ENCODE assay signal across 19 cellular contexts in the genomic region with DNA sequence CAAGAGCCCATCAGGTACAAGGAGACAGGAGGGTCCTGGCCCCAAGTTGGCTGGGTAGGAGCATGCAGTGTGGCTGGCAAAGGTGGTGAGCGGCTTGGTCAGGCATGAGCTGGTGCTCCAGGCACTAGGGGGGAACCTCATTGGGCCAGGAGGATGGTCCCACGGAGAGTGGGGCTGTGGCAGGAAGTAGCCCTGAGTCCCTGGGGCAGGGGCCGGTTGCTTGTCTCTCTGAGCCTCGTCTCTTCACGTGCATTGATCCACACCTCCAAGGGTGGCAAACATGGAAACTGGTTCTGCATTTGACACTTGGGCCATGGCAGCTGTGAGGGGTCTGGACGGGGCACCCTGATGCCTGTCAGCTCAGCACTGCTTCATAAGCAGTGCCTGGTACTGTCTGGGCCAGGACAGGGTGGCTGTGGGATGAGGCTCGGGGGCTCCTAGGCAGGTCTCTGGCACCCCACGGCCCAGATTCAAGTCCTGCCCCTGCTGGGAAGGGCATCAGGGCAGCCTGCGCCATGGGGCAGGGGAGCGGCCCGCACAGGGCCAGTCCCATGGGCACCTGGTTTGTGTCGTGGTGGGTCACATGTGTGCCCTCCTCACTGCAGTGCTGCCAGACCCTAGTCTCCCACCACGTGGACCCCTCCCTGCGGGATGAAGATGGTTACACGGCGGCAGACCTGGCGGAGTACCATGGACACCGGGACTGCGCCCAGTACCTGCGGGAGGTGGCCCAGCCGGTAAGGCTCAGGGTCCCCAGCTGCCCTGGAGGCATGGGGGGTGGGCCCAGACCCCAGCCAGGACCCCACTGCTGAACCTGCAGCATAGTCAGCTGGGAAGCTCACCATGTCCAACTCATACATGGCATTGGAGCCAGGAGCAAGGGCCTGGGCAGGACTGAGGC. TPM values are rescaled to one million over a fixed set of nuclear protein-coding genes. Genes with fewer than 3 reads are reported as not detected.
DNase-seq lines count a peak whose midpoint lies in the region; ATAC-seq, FAIRE-seq and TF ChIP-seq lines count a peak whose summit lies in the region.
"Had no signal": no experiment of that assay in that cellular context is flagged by ENCODE, and none has a peak within 500 bp of the region (broad histone marks: within the 10 kb centered on the region; RNA-seq: fewer than 3 reads in every experiment).

No MANE protein-coding gene starts in this region.

- peaks cover 7% of the 10 kb centered on the region for H3K36me3 Mint-ChIP-seq in chondrocyte (ENCODE audit: low read depth)

- no peaks in the 10 kb centered on the region for H4K20me1 ChIP-seq in HepG2 (ENCODE audit: insufficient read depth, low read length)

- TF ChIP-seq EP300 in HepG2 (IDR thresholded peaks at IDR 0.05; ENCODE audit: low read depth in 2 of 2, low read length in 2 of 2) = no peak
- no peak for TF ChIP-seq EP300 in HepG2 (CRISPR knock-in tag; IDR thresholded peaks at IDR 0.05; ENCODE audit: borderline replicate concordance)

- H3K4me1 ChIP-seq in HepG2 (ENCODE audit: insufficient read depth, low read length) (0 out of 2 replicates have a peak, but pooled peaks cover 11% of the 10 kb centered on the region), spleen (peaks cover 0 to 21% (median 0%) of the 10 kb centered on the region in 6 donors)
- H3K4me1 ChIP-seq: HAP-1 had no signal

- no peak for ATAC-seq in HepG2
- no peak for ATAC-seq in HG03159 (IDR thresholded peaks at IDR 0.05; ENCODE audit: unreplicated experiment)
- ATAC-seq in HG03139 (IDR thresholded peaks at IDR 0.05; ENCODE audit: unreplicated experiment) = no peak

- H3K4me3 Mint-ChIP-seq in chondrocyte (ENCODE audit: unreplicated experiment) = no peak overlapping the region

- TF ChIP-seq CTCF in chondrocyte (IDR thresholded peaks at IDR 0.05) = no peak
- TF ChIP-seq CTCF in HepG2 (CRISPR knock-in tag; IDR thresholded peaks at IDR 0.05) = no peak
- no peak for TF ChIP-seq CTCF in spleen (IDR thresholded peaks at IDR 0.05 in 8 of 11, conservative IDR thresholded peaks at IDR 0.05 in 3 of 11)

- no peak overlapping the region for H3K9ac ChIP-seq in HepG2 (ENCODE audit: insufficient read depth, low read depth, low read length)

- H3K36me3 ChIP-seq in HepG2 (replicated peaks in 1 of 2; ENCODE audit: control insufficient read depth in 1 of 2, insufficient read depth in 2 of 2, low read length in 2 of 2) (no peaks in the 10 kb centered on the region), spleen (no peaks in the 10 kb centered on the region)
- H3K36me3 ChIP-seq: HAP-1 had no signal

- H3K79me2 ChIP-seq in HepG2 (ENCODE audit: insufficient read depth, low read length) = no peaks in the 10 kb centered on the region

- POLR2A ChIA-PET in HepG2 (lab: Yijun Ruan, JAX) = interaction anchor here (0.9 kb wide), 1 partner anchor 10 kb away, joined by 3 read pairs; no protein-coding TSS in a partner anchor

- H3K9me3 Mint-ChIP-seq in chondrocyte (ENCODE audit: low read depth) = peaks cover 14% of the 10 kb centered on the region

- TF ChIP-seq POLR2A in HepG2 (IDR thresholded peaks at IDR 0.05; ENCODE audit: insufficient read depth in 1 of 2, low read depth in 2 of 2, low read length in 2 of 2) (no peak), spleen (IDR thresholded peaks at IDR 0.05) (no peak)

- H3K9me3 ChIP-seq in HepG2 (ENCODE audit: low read length) (no peaks in the 10 kb centered on the region), spleen (peaks cover 7 to 22% (median 20%) of the 10 kb centered on the region in 8 donors)
- H3K9me3 ChIP-seq: HAP-1 had no signal

- H3K4me3 ChIP-seq in HepG2 (replicated peaks in 1 of 3; ENCODE audit: insufficient read depth in 1 of 3, low read depth in 2 of 3, low read length in 3 of 3) (no peak overlapping the region), spleen (no peak overlapping the region)
- H3K4me3 ChIP-seq: HAP-1, PC-9 had no signal

- 38% methylated on average over 10 of the region's 21 CpGs for WGBS in HepG2 (ENCODE audit: low lambda C conversion rate)
- WGBS in spleen, 5 donors = 86 to 93% (median 90%) methylated on average over 9 to 21 of the region's 21 CpGs

- peaks cover 3% of the 10 kb centered on the region for H3K4me1 Mint-ChIP-seq in chondrocyte (ENCODE audit: low read depth)

- peak; percentile 55 for DNase-seq in activated effector memory CD4-positive, alpha-beta T cell treated with anti-CD3 and anti-CD28 coated beads, Interleukin-2, amount 50 U/mL, for 16 hours
- DNase-seq in activated effector memory CD4-positive, alpha-beta T cell treated with Interleukin-2 at 50 U/mL for 16 hours = no peak
- peak; percentile 84 for DNase-seq in chondrocyte (ENCODE audit: low spot score)
- DNase-seq in HepG2 (ENCODE audit: low spot score) = no peak
- DNase-seq in spleen = peak; percentile 64
- DNase-seq in globus pallidus (ENCODE audit: low spot score) = no peak
- DNase-seq: 8988T, DND-41, KG1, NCI-H1048, NCI-H1436 treated with DMSO at 0.1 percent for 48 hours, NCI-H2081, NCI-H510A treated with DMSO at 0.1 percent for 48 hours had no signal

- H3K27me3 ChIP-seq in HepG2 (ENCODE audit: control insufficient read depth in 1 of 2, insufficient read depth in 2 of 2, low read length in 2 of 2) (peaks cover 0 to 40% of the 10 kb centered on the region in 2 experiments; a peak in 3 of 5 replicates), spleen (replicated peaks in 1 of 7) (peaks cover 0 to 41% (median 0%) of the 10 kb centered on the region in 7 donors)

- CTCF ChIA-PET in HepG2 (lab: Yijun Ruan, JAX; ENCODE audit: low intra/inter-chr PET ratio, low total read pairs) = no interaction called here

- no peak overlapping the region for H3K27ac ChIP-seq in HepG2 (ENCODE audit: extremely low read length, insufficient read depth, low read length)
- no peak overlapping the region for H3K27ac ChIP-seq in spleen
- H3K27ac ChIP-seq: PC-9 had no signal

- peaks cover 9% of the 10 kb centered on the region for H3K27me3 Mint-ChIP-seq in chondrocyte (ENCODE audit: low read depth)

- TF ChIP-seq RAD21 in HepG2 (CRISPR knock-in tag; IDR thresholded peaks at IDR 0.05) = no peak

- no peak for FAIRE-seq in HepG2 (lab: Jason Lieb, UNC)
- FAIRE-seq: G401.6 had no signal

- no TSS peak for BruUV-seq in HepG2 (replicated peaks; lab: Mats Ljungman, UMichigan)

- intact Hi-C loops in HepG2 (cut with micrococcal nuclease; ENCODE audit: unreplicated experiment) (no loop called here), spleen (cut with DNase I; ENCODE audit: low total_unique reads) (no loop called here)

- H2AFZ ChIP-seq in HepG2 (ENCODE audit: low read length) = no peak overlapping the region
- H2AFZ ChIP-seq: PC-9 had no signal

- no peak overlapping the region for H3K27ac Mint-ChIP-seq in chondrocyte (ENCODE audit: unreplicated experiment)

- no peak overlapping the region for H3K4me2 ChIP-seq in HepG2 (ENCODE audit: low read depth, low read length)
- H3K4me2 ChIP-seq: PC-9 had no signal

- in situ Hi-C loops in HepG2 (cut with HindIII; ENCODE audit: extremely low pct_ligation_motif_present, low pct_unique_long_range_greater_than_20kb) = no loop called here

RNA-seq across cellular contexts. Expression of a gene that starts 16.4 kb away (rescaled TPM):
- total RNA-seq in chondrocyte (0.07 to 0.17 TPM (median 0.15 TPM) in 3 replicates), HepG2 (2016; rRNA removed; fragmentation: Illumina TruSeq; extraction: Trizol) (0.35 and 0.80 TPM in 2 replicates), spleen (1 to 10 TPM in 4 of 7 donors, under 1 TPM in 3; 0.65 to 5.1 (median 1.5) TPM)
- total RNA-seq in HepG2 (2016; cell fraction: cytosol; rRNA removed; fragmentation: Illumina TruSeq; extraction: Trizol; ENCODE audit: low read depth) = 0.09 TPM in 1 of 2 replicates, not detected in the other
- total RNA-seq in HepG2 (2016; cell fraction: insoluble cytoplasmic fraction; rRNA removed; fragmentation: Illumina TruSeq; extraction: Trizol) = 0.51 and 1.2 TPM in 2 replicates
- 0.34 and 0.38 TPM in 2 replicates for total RNA-seq in HepG2 (2016; cell fraction: membrane; rRNA removed; fragmentation: Illumina TruSeq; extraction: Trizol)
- total RNA-seq in HepG2 (2016; cell fraction: nucleus; rRNA removed; fragmentation: Illumina TruSeq; extraction: Trizol) = 0.47 and 0.62 TPM in 2 replicates
- polyA plus RNA-seq in HepG2 (2011; rRNA removed) (0.42 and 0.45 TPM in 2 replicates), spleen (1 to 10 TPM; 1.3 to 6.2 (median 3.8) TPM)
- 0.29 and 0.58 TPM in 2 replicates for polyA plus RNA-seq in HepG2 (2011; cell fraction: cytosol; rRNA removed)
- 2.1 TPM in 2 replicates for polyA plus RNA-seq in HepG2 (2011; cell fraction: nucleus; rRNA removed)
- polyA plus RNA-seq in HepG2 (2012) = 0.66 and 0.68 TPM in 2 replicates
- 0.03 and 0.12 TPM in 2 replicates for polyA plus RNA-seq in HepG2 (2016; cell fraction: cytosol; fragmentation: Illumina TruSeq; extraction: Trizol; ENCODE audit: low read depth)
- polyA plus RNA-seq in HepG2 (2016; cell fraction: insoluble cytoplasmic fraction; fragmentation: Illumina TruSeq; extraction: Trizol; ENCODE audit: low read depth) = 0.39 and 0.45 TPM in 2 replicates
- polyA plus RNA-seq in HepG2 (2016; cell fraction: membrane; fragmentation: Illumina TruSeq; extraction: Trizol; ENCODE audit: low read depth) = 0.17 and 0.19 TPM in 2 replicates
- polyA plus RNA-seq in HepG2 (2016; cell fraction: nucleus; fragmentation: Illumina TruSeq; extraction: Trizol; ENCODE audit: insufficient read depth, low read depth) = 0.68 and 1.8 TPM in 2 replicates
- polyA minus RNA-seq in HepG2 (2011; rRNA and poly(A)+ RNA removed; ENCODE audit: low replicate concordance) = 0.05 and 1.2 TPM in 2 replicates
- polyA minus RNA-seq in HepG2 (2011; cell fraction: cytosol; rRNA and poly(A)+ RNA removed) = 0.40 and 0.53 TPM in 2 replicates
- 0.39 and 0.50 TPM in 2 replicates for polyA minus RNA-seq in HepG2 (2011; cell fraction: nucleus; rRNA and poly(A)+ RNA removed)
- total RNA-seq: M059J had no signal

RNA-seq across cellular contexts. Expression of a gene that starts 21.9 kb away (rescaled TPM):
- 12.2 to 25.6 TPM (median 24.4 TPM) in 3 replicates for total RNA-seq in chondrocyte
- total RNA-seq in HepG2 (2016; rRNA removed; fragmentation: Illumina TruSeq; extraction: Trizol) = not detected in 2 replicates
- not detected in 2 replicates for total RNA-seq in HepG2 (2016; cell fraction: cytosol; rRNA removed; fragmentation: Illumina TruSeq; extraction: Trizol; ENCODE audit: low read depth)
- not detected in 2 replicates for total RNA-seq in HepG2 (2016; cell fraction: insoluble cytoplasmic fraction; rRNA removed; fragmentation: Illumina TruSeq; extraction: Trizol)
- total RNA-seq in HepG2 (2016; cell fraction: membrane; rRNA removed; fragmentation: Illumina TruSeq; extraction: Trizol) = not detected in 2 replicates
- not detected in 2 replicates for total RNA-seq in HepG2 (2016; cell fraction: nucleus; rRNA removed; fragmentation: Illumina TruSeq; extraction: Trizol)
- 0.05 and 0.07 TPM in 2 replicates for polyA plus RNA-seq in HepG2 (2011; rRNA removed)
- polyA plus RNA-seq in HepG2 (2011; cell fraction: cytosol; rRNA removed) = 0.03 and 0.05 TPM in 2 replicates
- polyA plus RNA-seq in HepG2 (2011; cell fraction: nucleus; rRNA removed) = 0.35 and 0.38 TPM in 2 replicates
- polyA plus RNA-seq in HepG2 (2012) = not detected in 2 replicates
- not detected in 2 replicates for polyA plus RNA-seq in HepG2 (2016; cell fraction: cytosol; fragmentation: Illumina TruSeq; extraction: Trizol; ENCODE audit: low read depth)
- polyA plus RNA-seq in HepG2 (2016; cell fraction: insoluble cytoplasmic fraction; fragmentation: Illumina TruSeq; extraction: Trizol; ENCODE audit: low read depth) = not detected in 2 replicates
- polyA plus RNA-seq in HepG2 (2016; cell fraction: membrane; fragmentation: Illumina TruSeq; extraction: Trizol; ENCODE audit: low read depth) = not detected in 2 replicates
- polyA plus RNA-seq in HepG2 (2016; cell fraction: nucleus; fragmentation: Illumina TruSeq; extraction: Trizol; ENCODE audit: insufficient read depth, low read depth) = not detected in 2 replicates
- polyA minus RNA-seq in HepG2 (2011; rRNA and poly(A)+ RNA removed; ENCODE audit: low replicate concordance) = 0.23 and 0.42 TPM in 2 replicates
- polyA minus RNA-seq in HepG2 (2011; cell fraction: cytosol; rRNA and poly(A)+ RNA removed) = not detected in 2 replicates
- polyA minus RNA-seq in HepG2 (2011; cell fraction: nucleus; rRNA and poly(A)+ RNA removed) = 0.12 and 0.39 TPM in 2 replicates
- under 1 TPM in 5 of 7 donors, not detected in 2; 0.15 to 0.85 (median 0.23) TPM for total RNA-seq in spleen
- under 1 TPM; 0.09 to 0.29 (median 0.22) TPM for polyA plus RNA-seq in spleen
- total RNA-seq: M059J had no signal

RNA-seq across cellular contexts. Expression of a gene that starts 42.2 kb away (rescaled TPM):
- total RNA-seq in chondrocyte (1.8 to 10.3 TPM (median 9.4 TPM) in 3 replicates), HepG2 (2016; rRNA removed; fragmentation: Illumina TruSeq; extraction: Trizol) (not detected in 2 replicates), spleen (10 to 100 TPM in 1 of 7 donors, 1 to 10 TPM in 5, under 1 TPM in 1; 0.49 to 11.0 (median 2.4) TPM)
- total RNA-seq in HepG2 (2016; cell fraction: cytosol; rRNA removed; fragmentation: Illumina TruSeq; extraction: Trizol; ENCODE audit: low read depth) = not detected in 2 replicates
- total RNA-seq in HepG2 (2016; cell fraction: insoluble cytoplasmic fraction; rRNA removed; fragmentation: Illumina TruSeq; extraction: Trizol) = not detected in 2 replicates
- total RNA-seq in HepG2 (2016; cell fraction: membrane; rRNA removed; fragmentation: Illumina TruSeq; extraction: Trizol) = not detected in 2 replicates
- total RNA-seq in HepG2 (2016; cell fraction: nucleus; rRNA removed; fragmentation: Illumina TruSeq; extraction: Trizol) = not detected in 2 replicates
- polyA plus RNA-seq in HepG2 (2011; rRNA removed) (0.05 and 0.09 TPM in 2 replicates), spleen (under 1 TPM; 0.06 to 0.63 (median 0.16) TPM)
- 0.06 TPM in 1 of 2 replicates, not detected in the other for polyA plus RNA-seq in HepG2 (2011; cell fraction: cytosol; rRNA removed)
- polyA plus RNA-seq in HepG2 (2011; cell fraction: nucleus; rRNA removed) = 0.05 and 0.31 TPM in 2 replicates
- 0.28 TPM in 1 of 2 replicates, not detected in the other for polyA plus RNA-seq in HepG2 (2012)
- not detected in 2 replicates for polyA plus RNA-seq in HepG2 (2016; cell fraction: cytosol; fragmentation: Illumina TruSeq; extraction: Trizol; ENCODE audit: low read depth)
- not detected in 2 replicates for polyA plus RNA-seq in HepG2 (2016; cell fraction: insoluble cytoplasmic fraction; fragmentation: Illumina TruSeq; extraction: Trizol; ENCODE audit: low read depth)
- polyA plus RNA-seq in HepG2 (2016; cell fraction: membrane; fragmentation: Illumina TruSeq; extraction: Trizol; ENCODE audit: low read depth) = not detected in 2 replicates
- not detected in 2 replicates for polyA plus RNA-seq in HepG2 (2016; cell fraction: nucleus; fragmentation: Illumina TruSeq; extraction: Trizol; ENCODE audit: insufficient read depth, low read depth)
- polyA minus RNA-seq in HepG2 (2011; rRNA and poly(A)+ RNA removed; ENCODE audit: low replicate concordance) = 0.22 and 1.4 TPM in 2 replicates
- not detected in 2 replicates for polyA minus RNA-seq in HepG2 (2011; cell fraction: cytosol; rRNA and poly(A)+ RNA removed)
- 0.13 TPM in 1 of 2 replicates, not detected in the other for polyA minus RNA-seq in HepG2 (2011; cell fraction: nucleus; rRNA and poly(A)+ RNA removed)

RNA-seq across cellular contexts. Expression of a gene that starts 55.7 kb away (rescaled TPM):
- total RNA-seq in chondrocyte = 11.5 to 23.4 TPM (median 12.7 TPM) in 3 replicates
- 31.6 and 38.6 TPM in 2 replicates for total RNA-seq in HepG2 (2016; rRNA removed; fragmentation: Illumina TruSeq; extraction: Trizol)
- total RNA-seq in HepG2 (2016; cell fraction: cytosol; rRNA removed; fragmentation: Illumina TruSeq; extraction: Trizol; ENCODE audit: low read depth) = 12.3 and 14.5 TPM in 2 replicates
- total RNA-seq in HepG2 (2016; cell fraction: insoluble cytoplasmic fraction; rRNA removed; fragmentation: Illumina TruSeq; extraction: Trizol) = 30.5 and 37.5 TPM in 2 replicates
- total RNA-seq in HepG2 (2016; cell fraction: membrane; rRNA removed; fragmentation: Illumina TruSeq; extraction: Trizol) = 23.6 and 24.7 TPM in 2 replicates
- 29.1 and 39.0 TPM in 2 replicates for total RNA-seq in HepG2 (2016; cell fraction: nucleus; rRNA removed; fragmentation: Illumina TruSeq; extraction: Trizol)
- polyA plus RNA-seq in HepG2 (2011; rRNA removed) = 27.9 and 29.8 TPM in 2 replicates
- polyA plus RNA-seq in HepG2 (2011; cell fraction: cytosol; rRNA removed) = 17.1 and 23.0 TPM in 2 replicates
- polyA plus RNA-seq in HepG2 (2011; cell fraction: nucleus; rRNA removed) = 64.3 and 65.1 TPM in 2 replicates
- 22.1 and 29.8 TPM in 2 replicates for polyA plus RNA-seq in HepG2 (2012)
- 13.7 and 14.3 TPM in 2 replicates for polyA plus RNA-seq in HepG2 (2016; cell fraction: cytosol; fragmentation: Illumina TruSeq; extraction: Trizol; ENCODE audit: low read depth)
- 25.9 and 34.7 TPM in 2 replicates for polyA plus RNA-seq in HepG2 (2016; cell fraction: insoluble cytoplasmic fraction; fragmentation: Illumina TruSeq; extraction: Trizol; ENCODE audit: low read depth)
- 18.7 and 19.5 TPM in 2 replicates for polyA plus RNA-seq in HepG2 (2016; cell fraction: membrane; fragmentation: Illumina TruSeq; extraction: Trizol; ENCODE audit: low read depth)
- 41.1 and 45.5 TPM in 2 replicates for polyA plus RNA-seq in HepG2 (2016; cell fraction: nucleus; fragmentation: Illumina TruSeq; extraction: Trizol; ENCODE audit: insufficient read depth, low read depth)
- polyA minus RNA-seq in HepG2 (2011; rRNA and poly(A)+ RNA removed; ENCODE audit: low replicate concordance) = 43.6 and 66.5 TPM in 2 replicates
- 13.8 and 14.8 TPM in 2 replicates for polyA minus RNA-seq in HepG2 (2011; cell fraction: cytosol; rRNA and poly(A)+ RNA removed)
- polyA minus RNA-seq in HepG2 (2011; cell fraction: nucleus; rRNA and poly(A)+ RNA removed) = 50.2 and 65.3 TPM in 2 replicates
- 10 to 100 TPM; 13.5 to 22.7 (median 17.5) TPM for total RNA-seq in spleen
- polyA plus RNA-seq in spleen = 1 to 10 TPM; 5.8 to 10.0 (median 6.7) TPM

Comparison
In these comparisons a context has a peak if more than half of its experiments do, and no peak if none do; other contexts are left out.
1. DNase-seq: peak in activated effector memory CD4-positive, alpha-beta T cell treated with anti-CD3 and anti-CD28 coated beads, Interleukin-2, amount 50 U/mL, for 16 hours (single experiment), chondrocyte (single experiment) and spleen (single experiment); none in activated effector memory CD4-positive, alpha-beta T cell treated with Interleukin-2 at 50 U/mL for 16 hours (single experiment), HepG2 (single experiment) and globus pallidus (single experiment).